Comparison of ENCODE assay signal across 26 cellular contexts in the genomic region with DNA sequence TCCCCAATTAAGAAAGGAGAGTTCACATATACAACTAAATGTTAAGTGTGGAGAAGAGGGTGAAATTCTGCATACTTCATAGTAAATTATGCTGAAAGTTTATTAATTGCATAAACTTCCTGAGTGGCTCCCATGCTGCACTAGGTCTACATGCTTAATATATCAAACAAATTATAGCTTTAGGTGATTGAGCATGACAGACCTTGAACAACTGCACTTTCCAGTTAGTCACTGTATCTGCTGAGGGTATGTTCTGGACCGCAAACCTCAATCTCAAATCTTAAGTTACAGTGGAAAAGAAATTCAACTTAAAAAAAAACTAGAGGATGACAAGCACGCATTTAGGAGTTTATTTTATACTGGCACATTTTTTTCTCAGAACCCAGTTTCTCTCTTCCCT.
"Had no signal": no experiment of that assay in that cellular context is flagged by ENCODE, and none has a peak within 500 bp of the region (broad histone marks: within the 10 kb centered on the region; RNA-seq: fewer than 3 reads in every experiment).

No MANE protein-coding gene starts in this region.

- H3K4me1 ChIP-seq: esophagus muscularis mucosa, lower lobe of right lung, neural progenitor cell, prostate gland, right atrium auricular region, tibial nerve, vagina had no signal

- H3K9me3 Mint-ChIP-seq: immature natural killer cell; naive thymus-derived CD4-positive, alpha-beta T cell; nephron; stimulated activated memory B cell treated with anti-CD40 and anti-IgM and Interleukin-4, amounts not matched to agents 10 μg/mL and 1 μg/mL and 100 μg/mL, for 72 hours; stimulated activated naive CD8-positive, alpha-beta T cell treated with anti-CD3 and anti-CD28 coated beads, Interleukin-15, Interleukin-2, amounts not matched to agents 100 ng/mL and 50 ng/mL, for 24 hours had no signal

- H3K9me3 ChIP-seq: esophagus muscularis mucosa, lower lobe of right lung, mucosa of descending colon, prostate gland, right atrium auricular region, thoracic aorta, tibial nerve, vagina had no signal

- H3K27ac ChIP-seq: epithelial cell of prostate, esophagus muscularis mucosa, lower lobe of right lung, neural progenitor cell, prostate gland, right atrium auricular region, thoracic aorta, tibial nerve, vagina had no signal

- H3K4me1 Mint-ChIP-seq: immature natural killer cell; nephron; neural progenitor cell; stimulated activated memory B cell treated with anti-CD40 and anti-IgM and Interleukin-4, amounts not matched to agents 10 μg/mL and 1 μg/mL and 100 μg/mL, for 72 hours had no signal

- H3K36me3 ChIP-seq: esophagus muscularis mucosa, lower lobe of right lung, neural progenitor cell, prostate gland, right atrium auricular region, thoracic aorta, tibial nerve, vagina had no signal

- H3K27me3 Mint-ChIP-seq: stimulated activated memory B cell treated with anti-CD40 and anti-IgM and Interleukin-4, amounts not matched to agents 10 μg/mL and 1 μg/mL and 100 μg/mL, for 72 hours; stimulated activated naive CD8-positive, alpha-beta T cell treated with anti-CD3 and anti-CD28 coated beads, Interleukin-15, Interleukin-2, amounts not matched to agents 100 ng/mL and 50 ng/mL, for 24 hours had no signal

- H3K4me3 ChIP-seq: esophagus muscularis mucosa, lower lobe of right lung, mucosa of descending colon, neural progenitor cell, prostate gland, right atrium auricular region, thoracic aorta, tibial nerve, vagina had no signal

- H3K27me3 ChIP-seq: esophagus muscularis mucosa, neural progenitor cell, right atrium auricular region, tibial nerve, vagina had no signal

- DNase-seq: cerebellar nuclear complex; cortex of kidney; foreskin melanocyte; hypothalamus; immature natural killer cell; islet precursor cell; kidney glomerular epithelial cell; left colon; left ventricle myocardium superior; lower lobe of right lung; mucosa of descending colon; naive thymus-derived CD4-positive, alpha-beta T cell; stimulated activated CD4-positive, alpha-beta T cell treated with anti-CD3 and anti-CD28 coated beads, Interleukin-2, amount 100 ng/mL, for 24 hours; stimulated activated CD4-positive, alpha-beta T cell treated with anti-CD3 and anti-CD28 coated beads, Interleukin-4, amount 100 ng/mL, for 24 hours had no signal

- H3K27ac Mint-ChIP-seq: immature natural killer cell; naive thymus-derived CD4-positive, alpha-beta T cell; nephron; neural progenitor cell; stimulated activated memory B cell treated with anti-CD40 and anti-IgM and Interleukin-4, amounts not matched to agents 10 μg/mL and 1 μg/mL and 100 μg/mL, for 72 hours; stimulated activated naive CD8-positive, alpha-beta T cell treated with anti-CD3 and anti-CD28 coated beads, Interleukin-15, Interleukin-2, amounts not matched to agents 100 ng/mL and 50 ng/mL, for 24 hours had no signal

- ATAC-seq: left colon; left ventricle myocardium superior; lower lobe of right lung; mucosa of descending colon; naive thymus-derived CD4-positive, alpha-beta T cell; sciatic nerve; stimulated activated memory B cell treated with anti-CD40 and anti-IgM and Interleukin-4, amounts not matched to agents 10 μg/mL and 1 μg/mL and 100 μg/mL, for 72 hours had no signal

- H3K4me3 Mint-ChIP-seq: immature natural killer cell; naive thymus-derived CD4-positive, alpha-beta T cell; nephron; neural progenitor cell; stimulated activated memory B cell treated with anti-CD40 and anti-IgM and Interleukin-4, amounts not matched to agents 10 μg/mL and 1 μg/mL and 100 μg/mL, for 72 hours; stimulated activated naive CD8-positive, alpha-beta T cell treated with anti-CD3 and anti-CD28 coated beads, Interleukin-15, Interleukin-2, amounts not matched to agents 100 ng/mL and 50 ng/mL, for 24 hours had no signal

- H3K36me3 Mint-ChIP-seq: neural progenitor cell; stimulated activated memory B cell treated with anti-CD40 and anti-IgM and Interleukin-4, amounts not matched to agents 10 μg/mL and 1 μg/mL and 100 μg/mL, for 72 hours had no signal
